In genomic region chr7:149293338-149293737, GRCh38 we compare ENCODE assay signal across 19 cellular contexts.
"Had no signal": no experiment of that assay in that cellular context is flagged by ENCODE, and none has a peak within 500 bp of the region (broad histone marks: within the 10 kb centered on the region; RNA-seq: fewer than 3 reads in every experiment).

No MANE protein-coding gene starts in this region.

- ATAC-seq: foreskin keratinocyte; left colon; left ventricle myocardium superior; stimulated activated memory B cell treated with anti-CD40 and anti-IgM and Interleukin-4, amounts not matched to agents 10 μg/mL and 1 μg/mL and 100 μg/mL, for 72 hours had no signal

- H3K27me3 Mint-ChIP-seq: stimulated activated memory B cell treated with anti-CD40 and anti-IgM and Interleukin-4, amounts not matched to agents 10 μg/mL and 1 μg/mL and 100 μg/mL, for 72 hours; stimulated activated naive CD8-positive, alpha-beta T cell treated with anti-CD3 and anti-CD28 coated beads, Interleukin-15, Interleukin-2, amounts not matched to agents 100 ng/mL and 50 ng/mL, for 24 hours had no signal

- H3K27ac ChIP-seq: foreskin keratinocyte, hepatocyte, right atrium auricular region, tibial nerve had no signal

- H2AFZ ChIP-seq: hepatocyte had no signal

- H3K9me3 Mint-ChIP-seq: nephron; stimulated activated memory B cell treated with anti-CD40 and anti-IgM and Interleukin-4, amounts not matched to agents 10 μg/mL and 1 μg/mL and 100 μg/mL, for 72 hours; stimulated activated naive CD8-positive, alpha-beta T cell treated with anti-CD3 and anti-CD28 coated beads, Interleukin-15, Interleukin-2, amounts not matched to agents 100 ng/mL and 50 ng/mL, for 24 hours had no signal

- H3K4me3 Mint-ChIP-seq: nephron; stimulated activated memory B cell treated with anti-CD40 and anti-IgM and Interleukin-4, amounts not matched to agents 10 μg/mL and 1 μg/mL and 100 μg/mL, for 72 hours; stimulated activated naive CD8-positive, alpha-beta T cell treated with anti-CD3 and anti-CD28 coated beads, Interleukin-15, Interleukin-2, amounts not matched to agents 100 ng/mL and 50 ng/mL, for 24 hours had no signal

- H3K4me2 ChIP-seq: hepatocyte had no signal

- H3K27ac Mint-ChIP-seq: nephron; stimulated activated memory B cell treated with anti-CD40 and anti-IgM and Interleukin-4, amounts not matched to agents 10 μg/mL and 1 μg/mL and 100 μg/mL, for 72 hours; stimulated activated naive CD8-positive, alpha-beta T cell treated with anti-CD3 and anti-CD28 coated beads, Interleukin-15, Interleukin-2, amounts not matched to agents 100 ng/mL and 50 ng/mL, for 24 hours had no signal

- DNase-seq: effector memory CD4-positive, alpha-beta T cell; foreskin keratinocyte; kidney; left colon; left ventricle myocardium superior; mesenchymal stem cell; midbrain; occipital lobe; small intestine; stimulated activated CD4-positive, alpha-beta T cell treated with anti-CD3 and anti-CD28 coated beads, Interleukin-12 subunit alpha, Interleukin-12 subunit beta, amount 100 ng/mL, for 4 hours; stimulated activated CD4-positive, alpha-beta T cell treated with anti-CD3 and anti-CD28 coated beads, Interleukin-2, amount 100 ng/mL, for 48 hours; stimulated activated CD8-positive, alpha-beta memory T cell treated with anti-CD3 and anti-CD28 coated beads, Interleukin-4, amount 100 ng/mL, for 48 hours had no signal

- H3K27me3 ChIP-seq: foreskin keratinocyte, hepatocyte, right atrium auricular region, tibial nerve had no signal

- H3K4me3 ChIP-seq: hepatocyte, lung, right atrium auricular region, tibial nerve had no signal

- H3K9me3 ChIP-seq: right atrium auricular region had no signal

- H3K4me1 Mint-ChIP-seq: nephron had no signal

- H3K79me2 ChIP-seq: hepatocyte had no signal

- H3K4me1 ChIP-seq: foreskin keratinocyte, right atrium auricular region, tibial nerve had no signal

- FAIRE-seq: kidney, small intestine had no signal
